18 cellular contexts compared by ENCODE assay signal in the genomic region with DNA sequence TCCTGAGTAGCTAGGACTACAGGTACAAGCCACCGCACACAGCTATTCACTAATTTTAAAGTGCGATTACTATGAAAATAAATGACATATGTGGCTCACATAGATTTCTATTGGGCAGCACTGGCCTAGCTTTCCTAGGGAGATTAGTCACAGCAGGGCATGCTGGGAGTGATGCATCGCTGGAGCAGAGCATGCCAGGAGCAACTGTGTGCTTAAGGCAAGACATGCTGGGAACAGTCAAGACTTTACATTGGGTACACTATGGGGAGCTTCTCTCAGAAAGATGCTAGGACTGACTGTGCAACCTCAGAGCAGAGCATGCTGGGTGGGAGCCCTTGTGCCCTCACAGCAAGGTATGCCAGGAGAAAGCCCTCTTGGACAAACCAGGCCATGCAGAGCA. TPM values are rescaled to one million over a fixed set of nuclear protein-coding genes. Genes with fewer than 3 reads are reported as not detected.
A peak's percentile ranks its signal among the peaks of the same experiment; 100 is the strongest.
DNase-seq lines count a peak whose midpoint lies in the region; ATAC-seq, FAIRE-seq and TF ChIP-seq lines count a peak whose summit lies in the region.
"Had no signal": no experiment of that assay in that cellular context is flagged by ENCODE, and none has a peak within 500 bp of the region (broad histone marks: within the 10 kb centered on the region; RNA-seq: fewer than 3 reads in every experiment).

No MANE protein-coding gene starts in this region.

- no peak overlapping the region for H3K4ac ChIP-seq in H1 (replicated peaks; ENCODE audit: insufficient read length, low read depth, low read length)

- H3K4me1 Mint-ChIP-seq in stimulated activated naive B cell treated with anti-CD40 and anti-IgM and Interleukin-4, amounts not matched to agents 10 μg/mL and 1 μg/mL and 100 μg/mL, for 72 hours = peaks cover 16 to 36% of the 10 kb centered on the region in 2 donors

- no peak overlapping the region for H4K5ac ChIP-seq in H1 (ENCODE audit: insufficient read length, low read depth, low read length)

- no peak overlapping the region for H2AFZ ChIP-seq in GM23248
- no peak overlapping the region for H2AFZ ChIP-seq in H1 (ENCODE audit: low read length)

- H4K8ac ChIP-seq in H1 (ENCODE audit: extremely low read depth, insufficient read depth, low read length) = peak overlapping the region; percentile 16; the same call in 1 of the 2 replicates

- no peaks in the 10 kb centered on the region for H3K27me3 Mint-ChIP-seq in stimulated activated naive B cell treated with anti-CD40 and anti-IgM and Interleukin-4, amounts not matched to agents 10 μg/mL and 1 μg/mL and 100 μg/mL, for 72 hours
- H3K27me3 Mint-ChIP-seq: B cell; CD4-positive, alpha-beta memory T cell had no signal

- H3K4me2 ChIP-seq in GM23248 (ENCODE audit: unreplicated experiment) (no peak overlapping the region), H1 (ENCODE audit: insufficient read depth in 1 of 2, low read depth in 2 of 2, low read length in 2 of 2) (no peak overlapping the region)

- H3K9me2 ChIP-seq in GM23248 (ENCODE audit: insufficient read depth) = no peaks in the 10 kb centered on the region

- WGBS in GM23248 (ENCODE audit: low coverage in 1 of 2, low lambda C conversion rate in 2 of 2, missing lambda C conversion rate in 2 of 2), 2 experiments = 96 to 98% methylated on average over 3 of the region's 3 CpGs
- WGBS in H1 (ENCODE audit: extremely low coverage in 1 of 2, insufficient coverage in 1 of 2, insufficient read length in 1 of 2, insufficient replicate concordance in 2 of 2, low coverage in 1 of 2, low lambda C conversion rate in 2 of 2, missing lambda C conversion rate in 1 of 2), 2 experiments = 96% methylated on average over 3 of the region's 3 CpGs; no CpG with 5 or more reads in 1 of the 2 experiments
- WGBS in tibial nerve, 2 donors = 94 to 98% methylated on average over 3 of the region's 3 CpGs

- peak overlapping the region; percentile 9 for H3K27ac Mint-ChIP-seq in stimulated activated naive B cell treated with anti-CD40 and anti-IgM and Interleukin-4, amounts not matched to agents 10 μg/mL and 1 μg/mL and 100 μg/mL, for 72 hours
- H3K27ac Mint-ChIP-seq: B cell had no signal

- TF ChIP-seq RAD21 in H1 (IDR thresholded peaks at IDR 0.05 in 1 of 2, conservative IDR thresholded peaks at IDR 0.05 in 1 of 2; ENCODE audit: low read depth in 2 of 2, low read length in 2 of 2) = no peak

- peak; percentile 44 for DNase-seq in GM23248
- DNase-seq in RCC 7860 (ENCODE audit: low spot score) = peak; percentile 11
- no peak for DNase-seq in H1 (ENCODE audit: low read depth in 1 of 2, low spot score in 2 of 2)
- no peak for DNase-seq in stimulated activated naive B cell treated with anti-CD40 and anti-IgM and Interleukin-4, amounts not matched to agents 10 μg/mL and 1 μg/mL and 100 μg/mL, for 72 hours
- DNase-seq in tibial nerve (ENCODE audit: low spot score in 2 of 2) = no peak
- no peak for DNase-seq in DMS 273 (lab: John Stamatoyannopoulos, UW; ENCODE audit: unreplicated experiment)
- DNase-seq: C1 segment of cervical spinal cord, DMS153, DMS79 treated with DMSO at 0.1 percent for 48 hours, EL, GDM1, H7 had no signal

- no peak overlapping the region for H2BK20ac ChIP-seq in H1 (ENCODE audit: low read length)

- no peak overlapping the region for H3K4me3 Mint-ChIP-seq in stimulated activated naive B cell treated with anti-CD40 and anti-IgM and Interleukin-4, amounts not matched to agents 10 μg/mL and 1 μg/mL and 100 μg/mL, for 72 hours
- H3K4me3 Mint-ChIP-seq: B cell; CD4-positive, alpha-beta memory T cell had no signal

- H2BK15ac ChIP-seq in H1 (ENCODE audit: low read length) = no peak overlapping the region

- no peak for ATAC-seq in stimulated activated naive B cell treated with anti-CD40 and anti-IgM and Interleukin-4, amounts not matched to agents 10 μg/mL and 1 μg/mL and 100 μg/mL, for 72 hours (replicated peaks)
- ATAC-seq in HG03457 (IDR thresholded peaks at IDR 0.05; ENCODE audit: unreplicated experiment) = no peak
- ATAC-seq: HepG2 had no signal

- H3K4me3 ChIP-seq in GM23248 = no peak overlapping the region
- H3K4me3 ChIP-seq in H1 (ENCODE audit: extremely low read depth in 1 of 4, insufficient read depth in 2 of 4, low read depth in 3 of 4, low read length in 4 of 4) = no peak overlapping the region
- H3K4me3 ChIP-seq in tibial nerve = no peak overlapping the region

- H3K27me3 ChIP-seq in GM23248 (replicated peaks; ENCODE audit: insufficient read depth) (no peaks in the 10 kb centered on the region), H1 (replicated peaks in 1 of 4; ENCODE audit: control insufficient read depth in 3 of 4, extremely low read depth in 1 of 4, insufficient read depth in 3 of 4, low read length in 3 of 4) (no peaks in the 10 kb centered on the region), tibial nerve (no peaks in the 10 kb centered on the region)

- H3K4me1 ChIP-seq in GM23248 (ENCODE audit: insufficient read depth) (no peaks in the 10 kb centered on the region), H1 (replicated peaks in 1 of 4; ENCODE audit: control insufficient read depth in 3 of 4, insufficient read depth in 4 of 4, low read length in 3 of 4) (no peaks in the 10 kb centered on the region), tibial nerve (peaks cover 0 to 20% (median 12%) of the 10 kb centered on the region in 4 donors)

- H3K9me3 Mint-ChIP-seq in stimulated activated naive B cell treated with anti-CD40 and anti-IgM and Interleukin-4, amounts not matched to agents 10 μg/mL and 1 μg/mL and 100 μg/mL, for 72 hours = peaks cover 0 to 7% of the 10 kb centered on the region in 2 donors

- H3K9ac ChIP-seq in GM23248 = no peak overlapping the region
- H3K9ac ChIP-seq in H1 (replicated peaks in 1 of 4; ENCODE audit: extremely low read depth in 1 of 4, low read depth in 3 of 4, low read length in 3 of 4) = no peak overlapping the region

- H3K36me3 Mint-ChIP-seq in stimulated activated naive B cell treated with anti-CD40 and anti-IgM and Interleukin-4, amounts not matched to agents 10 μg/mL and 1 μg/mL and 100 μg/mL, for 72 hours = peaks cover 62 to 68% of the 10 kb centered on the region in 2 donors

- H3K79me1 ChIP-seq in H1 (ENCODE audit: low read depth, low read length) = 0 out of 2 replicates have a peak, but pooled peaks cover 3% of the 10 kb centered on the region

- no peak overlapping the region for H3K27ac ChIP-seq in GM23248
- H3K27ac ChIP-seq in H1 (ENCODE audit: low read depth, low read length) = no peak overlapping the region
- no peak overlapping the region for H3K27ac ChIP-seq in tibial nerve

- no peak overlapping the region for H3K14ac ChIP-seq in H1 (ENCODE audit: insufficient read length)

- in situ Hi-C loops in GM23248 (cut with MboI) = no loop called here

- no peak overlapping the region for H2BK120ac ChIP-seq in H1 (replicated peaks; ENCODE audit: low read depth, low read length)

- no peak overlapping the region for H4K91ac ChIP-seq in H1 (replicated peaks; ENCODE audit: insufficient read length, low read length)

- no peak overlapping the region for H3K23ac ChIP-seq in H1 (ENCODE audit: insufficient read length)

- H3K23me2 ChIP-seq in H1 (ENCODE audit: low read depth, low read length) = no peaks in the 10 kb centered on the region

- H3K79me2 ChIP-seq in GM23248 (ENCODE audit: insufficient read depth) = peaks cover 53% of the 10 kb centered on the region
- no peaks in the 10 kb centered on the region for H3K79me2 ChIP-seq in H1 (ENCODE audit: control insufficient read depth in 1 of 2, insufficient read depth in 2 of 2, low read length in 2 of 2)

- no peak for FAIRE-seq in RCC 7860 (lab: Jason Lieb, UNC)
- FAIRE-seq in H1 (lab: Jason Lieb, UNC) = no peak
- FAIRE-seq: A204.1, HepG2, HTR-8/SVneo had no signal

- TF ChIP-seq POLR2A in H1 (IDR thresholded peaks at IDR 0.05; ENCODE audit: control extremely low read depth in 1 of 2, low read depth in 2 of 2, low read length in 2 of 2) (no peak), tibial nerve (IDR thresholded peaks at IDR 0.05) (no peak)

- H3F3A ChIP-seq in GM23248 (ENCODE audit: insufficient read depth) = no peaks in the 10 kb centered on the region; the same call in 1 of the 2 replicates

- no peak overlapping the region for H3K18ac ChIP-seq in H1 (ENCODE audit: extremely low read depth, low read length)

- H2AK5ac ChIP-seq in H1 (ENCODE audit: low read depth, low read length) = no peak overlapping the region

- POLR2A ChIA-PET in H1 (lab: Charles Lee; ENCODE audit: partially characterized antibody) = interaction anchor here (0.6 to 2.3 kb wide), 6 partner anchors 8 to 31 kb away, joined by 3 to 8 read pairs (median 4); no protein-coding TSS in a partner anchor

- H3K56ac ChIP-seq in H1 (replicated peaks; ENCODE audit: insufficient read length, low read depth, low read length) = no peak overlapping the region

- H3K9me3 ChIP-seq in GM23248 (ENCODE audit: low read depth) = no peaks in the 10 kb centered on the region
- H3K9me3 ChIP-seq in H1 (ENCODE audit: insufficient read depth in 2 of 2, low read depth in 1 of 2, low read length in 1 of 2) = no peaks in the 10 kb centered on the region
- peaks cover 0 to 13% (median 0%) of the 10 kb centered on the region in 4 donors for H3K9me3 ChIP-seq in tibial nerve

- H2BK5ac ChIP-seq in H1 (ENCODE audit: low read depth, low read length) = no peak overlapping the region

- CTCF ChIA-PET in H1 (lab: Charles Lee; ENCODE audit: partially characterized antibody) = interaction anchor here (0.6 to 2.1 kb wide), 11 partner anchors 9 to 656 kb away, joined by 3 to 15 read pairs (median 5); a partner anchor contains a TSS

- peaks cover 82% of the 10 kb centered on the region; the same call in 1 of the 2 replicates for H3K36me3 ChIP-seq in GM23248 (ENCODE audit: low read depth)
- H3K36me3 ChIP-seq in H1 (ENCODE audit: control insufficient read depth in 2 of 4, insufficient read depth in 4 of 4, low read length in 3 of 4) = peaks cover 27 to 51% (median 36%) of the 10 kb centered on the region in 4 experiments
- peaks cover 9 to 100% (median 50%) of the 10 kb centered on the region in 3 donors for H3K36me3 ChIP-seq in tibial nerve

- no peaks in the 10 kb centered on the region for H4K20me1 ChIP-seq in GM23248 (ENCODE audit: insufficient read depth)
- H4K20me1 ChIP-seq in H1 (replicated peaks in 1 of 2; ENCODE audit: control insufficient read depth in 1 of 2, insufficient read depth in 2 of 2, low read length in 2 of 2) = peaks cover 0 to 6% of the 10 kb centered on the region in 2 experiments

- H2BK12ac ChIP-seq in H1 (ENCODE audit: low read depth, low read length) = no peak overlapping the region

- TF ChIP-seq CTCF in H1 (IDR thresholded peaks at IDR 0.05; ENCODE audit: control extremely low read depth in 1 of 3, insufficient read depth in 1 of 3, low read depth in 1 of 3, low read length in 3 of 3) (no peak), tibial nerve (IDR thresholded peaks at IDR 0.05) (no peak)

- TF ChIP-seq EP300 in H1 (IDR thresholded peaks at IDR 0.05; ENCODE audit: borderline replicate concordance in 1 of 2, low read depth in 2 of 2, low read length in 2 of 2) = no peak
- TF ChIP-seq EP300 in tibial nerve (IDR thresholded peaks at IDR 0.05) = no peak

RNA-seq across cellular contexts. Expression of a gene that starts 9.3 kb away (rescaled TPM):
- 78.8 and 88.0 TPM in 2 replicates for total RNA-seq in GM23248 (2014; rRNA removed; shearing (Covaris generic))
- polyA plus RNA-seq in GM23248 (2016; fragmentation: Nextera tagmentation; extraction: Ambion mirVana) = 81.1 and 82.0 TPM in 2 replicates
- total RNA-seq in H1 (2021; fragmentation: NEBNext Ultra II Directional; extraction: Animal tissue kit (Norgen Biotek cat#: 25700)) = 37.7 and 43.7 TPM in 2 replicates
- polyA plus RNA-seq in H1 (2011; rRNA removed) = 64.4 and 72.9 TPM in 2 replicates
- 60.4 TPM for polyA plus RNA-seq in H1 (2011; cell fraction: cytosol; rRNA removed)
- polyA plus RNA-seq in H1 (2011; cell fraction: nucleus; rRNA removed) = 54.5 TPM
- polyA plus RNA-seq in H1 (2012, experiment 1 of 2) = 22.5 to 37.7 TPM (median 31.4 TPM) in 4 replicates
- 33.2 TPM for polyA plus RNA-seq in H1 (2012, experiment 2 of 2)
- 27.2 TPM for polyA plus RNA-seq in H1 (2013, experiment 1 of 2)
- polyA plus RNA-seq in H1 (2013, experiment 2 of 2) = 27.7 TPM
- 40.3 and 44.6 TPM in 2 replicates for polyA minus RNA-seq in H1 (2011; rRNA and poly(A)+ RNA removed)
- polyA minus RNA-seq in H1 (2011; cell fraction: cytosol; rRNA and poly(A)+ RNA removed) = 18.6 TPM
- 23.3 TPM for polyA minus RNA-seq in H1 (2011; cell fraction: nucleus; rRNA and poly(A)+ RNA removed)
- 100 to 1,000 TPM; 108 to 193 (median 172) TPM for total RNA-seq in tibial nerve

RNA-seq across cellular contexts. Expression of a gene that starts 12.6 kb away (rescaled TPM):
- 51.8 and 52.9 TPM in 2 replicates for total RNA-seq in GM23248 (2014; rRNA removed; shearing (Covaris generic))
- 157 and 159 TPM in 2 replicates for polyA plus RNA-seq in GM23248 (2016; fragmentation: Nextera tagmentation; extraction: Ambion mirVana)
- 35.9 and 37.9 TPM in 2 replicates for total RNA-seq in H1 (2021; fragmentation: NEBNext Ultra II Directional; extraction: Animal tissue kit (Norgen Biotek cat#: 25700))
- 39.2 and 44.1 TPM in 2 replicates for polyA plus RNA-seq in H1 (2011; rRNA removed)
- 45.5 TPM for polyA plus RNA-seq in H1 (2011; cell fraction: cytosol; rRNA removed)
- 32.0 TPM for polyA plus RNA-seq in H1 (2011; cell fraction: nucleus; rRNA removed)
- polyA plus RNA-seq in H1 (2012, experiment 1 of 2) = 32.5 to 48.8 TPM (median 43.2 TPM) in 4 replicates
- 31.3 TPM for polyA plus RNA-seq in H1 (2012, experiment 2 of 2)
- 26.6 TPM for polyA plus RNA-seq in H1 (2013, experiment 1 of 2)
- 24.9 TPM for polyA plus RNA-seq in H1 (2013, experiment 2 of 2)
- 9.5 and 12.8 TPM in 2 replicates for polyA minus RNA-seq in H1 (2011; rRNA and poly(A)+ RNA removed)
- 2.6 TPM for polyA minus RNA-seq in H1 (2011; cell fraction: cytosol; rRNA and poly(A)+ RNA removed)
- 6.3 TPM for polyA minus RNA-seq in H1 (2011; cell fraction: nucleus; rRNA and poly(A)+ RNA removed)
- 10 to 100 TPM; 29.9 to 65.1 (median 38.7) TPM for total RNA-seq in tibial nerve

RNA-seq across cellular contexts. Expression of a gene that starts 26.8 kb away (rescaled TPM):
- total RNA-seq in GM23248 (2014; rRNA removed; shearing (Covaris generic)) = 45.5 and 61.0 TPM in 2 replicates
- 33.7 and 40.1 TPM in 2 replicates for polyA plus RNA-seq in GM23248 (2016; fragmentation: Nextera tagmentation; extraction: Ambion mirVana)
- total RNA-seq in H1 (2021; fragmentation: NEBNext Ultra II Directional; extraction: Animal tissue kit (Norgen Biotek cat#: 25700)) = 21.8 and 27.0 TPM in 2 replicates
- 34.1 and 49.5 TPM in 2 replicates for polyA plus RNA-seq in H1 (2011; rRNA removed)
- polyA plus RNA-seq in H1 (2011; cell fraction: cytosol; rRNA removed) = 27.6 TPM
- polyA plus RNA-seq in H1 (2011; cell fraction: nucleus; rRNA removed) = 38.3 TPM
- 11.6 to 21.8 TPM (median 18.9 TPM) in 4 replicates for polyA plus RNA-seq in H1 (2012, experiment 1 of 2)
- polyA plus RNA-seq in H1 (2012, experiment 2 of 2) = 18.6 TPM
- 26.2 TPM for polyA plus RNA-seq in H1 (2013, experiment 1 of 2)
- polyA plus RNA-seq in H1 (2013, experiment 2 of 2) = 25.6 TPM
- 16.4 and 19.0 TPM in 2 replicates for polyA minus RNA-seq in H1 (2011; rRNA and poly(A)+ RNA removed)
- 32.7 TPM for polyA minus RNA-seq in H1 (2011; cell fraction: cytosol; rRNA and poly(A)+ RNA removed)
- polyA minus RNA-seq in H1 (2011; cell fraction: nucleus; rRNA and poly(A)+ RNA removed) = 24.5 TPM
- total RNA-seq in tibial nerve = 10 to 100 TPM; 23.9 to 70.5 (median 37.0) TPM

RNA-seq across cellular contexts. Expression of a gene that starts 35.6 kb away (rescaled TPM):
- total RNA-seq in GM23248 (2014; rRNA removed; shearing (Covaris generic)) = 54.5 and 57.4 TPM in 2 replicates
- polyA plus RNA-seq in GM23248 (2016; fragmentation: Nextera tagmentation; extraction: Ambion mirVana) (226 and 232 TPM in 2 replicates), H1 (2011; rRNA removed) (1.8 and 3.2 TPM in 2 replicates)
- total RNA-seq in H1 (2021; fragmentation: NEBNext Ultra II Directional; extraction: Animal tissue kit (Norgen Biotek cat#: 25700)) = 4.2 and 4.4 TPM in 2 replicates
- polyA plus RNA-seq in H1 (2011; cell fraction: cytosol; rRNA removed) = 1.1 TPM
- 2.7 TPM for polyA plus RNA-seq in H1 (2011; cell fraction: nucleus; rRNA removed)
- polyA plus RNA-seq in H1 (2012, experiment 1 of 2) = 3.7 to 5.2 TPM (median 4.0 TPM) in 4 replicates
- polyA plus RNA-seq in H1 (2012, experiment 2 of 2) = 2.6 TPM
- polyA plus RNA-seq in H1 (2013, experiment 1 of 2) = 6.7 TPM
- 7.6 TPM for polyA plus RNA-seq in H1 (2013, experiment 2 of 2)
- polyA minus RNA-seq in H1 (2011; rRNA and poly(A)+ RNA removed) = 1.4 and 2.4 TPM in 2 replicates
- 2.3 TPM for polyA minus RNA-seq in H1 (2011; cell fraction: cytosol; rRNA and poly(A)+ RNA removed)
- 2.5 TPM for polyA minus RNA-seq in H1 (2011; cell fraction: nucleus; rRNA and poly(A)+ RNA removed)
- 100 to 1,000 TPM in 1 of 4 donors, 10 to 100 TPM in 3; 24.9 to 137 (median 85.6) TPM for total RNA-seq in tibial nerve

RNA-seq across cellular contexts. Expression of a gene that starts 40.5 kb away (rescaled TPM):
- total RNA-seq in GM23248 (2014; rRNA removed; shearing (Covaris generic)) = 5.5 and 16.6 TPM in 2 replicates
- 8.8 and 9.4 TPM in 2 replicates for polyA plus RNA-seq in GM23248 (2016; fragmentation: Nextera tagmentation; extraction: Ambion mirVana)
- total RNA-seq in H1 (2021; fragmentation: NEBNext Ultra II Directional; extraction: Animal tissue kit (Norgen Biotek cat#: 25700)) = 12.2 and 13.4 TPM in 2 replicates
- polyA plus RNA-seq in H1 (2011; rRNA removed) = 15.4 and 27.4 TPM in 2 replicates
- 15.3 TPM for polyA plus RNA-seq in H1 (2011; cell fraction: cytosol; rRNA removed)
- polyA plus RNA-seq in H1 (2011; cell fraction: nucleus; rRNA removed) = 42.3 TPM
- 11.0 to 14.5 TPM (median 13.0 TPM) in 4 replicates for polyA plus RNA-seq in H1 (2012, experiment 1 of 2)
- 10.5 TPM for polyA plus RNA-seq in H1 (2012, experiment 2 of 2)
- polyA plus RNA-seq in H1 (2013, experiment 1 of 2) = 12.9 TPM
- polyA plus RNA-seq in H1 (2013, experiment 2 of 2) = 11.8 TPM
- 1.8 and 4.1 TPM in 2 replicates for polyA minus RNA-seq in H1 (2011; rRNA and poly(A)+ RNA removed)
- 16.4 TPM for polyA minus RNA-seq in H1 (2011; cell fraction: cytosol; rRNA and poly(A)+ RNA removed)
- 10.7 TPM for polyA minus RNA-seq in H1 (2011; cell fraction: nucleus; rRNA and poly(A)+ RNA removed)
- total RNA-seq in tibial nerve = under 1 TPM in 1 of 4 donors, not detected in 3; 0.59 TPM

Comparison
In these comparisons a context has a peak if more than half of its experiments do, and no peak if none do; other contexts are left out.
1. DNase-seq: peak in GM23248 (single experiment) and RCC 7860 (single experiment); none in H1 (0 of 2), stimulated activated naive B cell treated with anti-CD40 and anti-IgM and Interleukin-4, amounts not matched to agents 10 μg/mL and 1 μg/mL and 100 μg/mL, for 72 hours (single experiment), tibial nerve (0 of 2) and DMS 273 (single experiment).